ENCODE assay signal across 8 cellular contexts in genomic region chr5:35129921-35130485, GRCh38.
DNase-seq lines count a peak whose midpoint lies in the region; ATAC-seq and TF ChIP-seq lines count a peak whose summit lies in the region.

No MANE protein-coding gene starts in this region.

- ATAC-seq in HG03565 (IDR thresholded peaks at IDR 0.05; ENCODE audit: unreplicated experiment) (no peak), HG03439 (IDR thresholded peaks at IDR 0.05; ENCODE audit: unreplicated experiment) (no peak), HG03521 (IDR thresholded peaks at IDR 0.05; ENCODE audit: unreplicated experiment) (no peak)

- peak; percentile 5 for DNase-seq in CD1c-positive myeloid dendritic cell (ENCODE audit: extremely low spot score)
- peak; percentile 51 to 70 for DNase-seq in NCI-H446 (lab: John Stamatoyannopoulos, UW)
- peak; percentile 36 for DNase-seq in activated effector memory CD4-positive, alpha-beta T cell treated with Interleukin-2 at 50 U/mL for 16 hours
- DNase-seq in myocyte (ENCODE audit: low read depth): peak; percentile 65
- no peak for DNase-seq in erythroblast (lab: John Stamatoyannopoulos, UW)

- no peak for TF ChIP-seq POLR2A in erythroblast (IDR thresholded peaks at IDR 0.05; ENCODE audit: low read length)

Comparison
In these comparisons a context has a peak if more than half of its experiments do, and no peak if none do; other contexts are left out.
1. DNase-seq: peak in CD1c-positive myeloid dendritic cell (single experiment), NCI-H446 (2 of 2), activated effector memory CD4-positive, alpha-beta T cell treated with Interleukin-2 at 50 U/mL for 16 hours (single experiment) and myocyte (single experiment); none in erythroblast (0 of 2).